ENCODE assay signal across 1 cellular context in genomic region chr5:67015577-67016290, GRCh38.
TF ChIP-seq lines count a peak whose summit lies in the region.

No MANE protein-coding gene starts in this region.

TF ChIP-seq in HEK293, 187 proteins besides CTCF, POLR2A, EP300 and RAD21 (continued from another document and continues in another):
- peak; percentile 59 for TF ChIP-seq ZNF398 (tag by site-specific recombination; IDR thresholded peaks at IDR 0.05)
- TF ChIP-seq ZNF426 (tag by site-specific recombination; IDR thresholded peaks at IDR 0.05), result no peak
- peak; percentile 58 for TF ChIP-seq ZNF664 (tag by site-specific recombination; IDR thresholded peaks at IDR 0.05)
- TF ChIP-seq ZNF362 (tag by site-specific recombination; IDR thresholded peaks at IDR 0.05), result peak; percentile 72; the same call in 1 of the 2 replicates
- TF ChIP-seq ZFP3 (tag by site-specific recombination; IDR thresholded peaks at IDR 0.05; ENCODE audit: low read depth), result no peak
- peak; percentile 65; the same call in 1 of the 2 replicates for TF ChIP-seq ZNF10 (tag by site-specific recombination; IDR thresholded peaks at IDR 0.05)
- peak; percentile 58; the same call in 1 of the 2 replicates for TF ChIP-seq ZNF391 (tag by site-specific recombination; IDR thresholded peaks at IDR 0.05; ENCODE audit: borderline replicate concordance, low read depth)
- TF ChIP-seq ZBTB11 (tag by site-specific recombination; conservative IDR thresholded peaks at IDR 0.05; ENCODE audit: low read depth), result no peak
- TF ChIP-seq BCL6B (tag by site-specific recombination; IDR thresholded peaks at IDR 0.05), result no peak
- TF ChIP-seq PRDM1 (tag by site-specific recombination; IDR thresholded peaks at IDR 0.05), result peak; percentile 63
- peak; percentile 99 for TF ChIP-seq OSR2 (tag by site-specific recombination; IDR thresholded peaks at IDR 0.05)
- 0 out of 2 replicates have a peak, but pooled peaks have one; percentile 43 for TF ChIP-seq SP3 (tag by site-specific recombination; IDR thresholded peaks at IDR 0.05)
- TF ChIP-seq ZFP69B (tag by site-specific recombination; IDR thresholded peaks at IDR 0.05), result peak; percentile 70
- TF ChIP-seq ZNF558 (tag by site-specific recombination; IDR thresholded peaks at IDR 0.05), result peak; percentile 95
- TF ChIP-seq ZNF639 (tag by site-specific recombination; IDR thresholded peaks at IDR 0.05), result peak; percentile 94
- no peak for TF ChIP-seq ZBTB7A (tag by site-specific recombination; IDR thresholded peaks at IDR 0.05; ENCODE audit: low read depth)
- TF ChIP-seq ZNF302 (tag by site-specific recombination; IDR thresholded peaks at IDR 0.05; ENCODE audit: low read depth), result no peak
- TF ChIP-seq ZNF292 (tag by site-specific recombination; IDR thresholded peaks at IDR 0.05; ENCODE audit: borderline replicate concordance, low read depth), result no peak
- TF ChIP-seq ZNF555 (tag by site-specific recombination; conservative IDR thresholded peaks at IDR 0.05), result no peak
- TF ChIP-seq TRIM28 (IDR thresholded peaks at IDR 0.05; ENCODE audit: borderline replicate concordance, low read length), result peak; percentile 94
- peak; percentile 96 for TF ChIP-seq PRDM6 (tag by site-specific recombination; IDR thresholded peaks at IDR 0.05)
- TF ChIP-seq BCL11B (tag by site-specific recombination; IDR thresholded peaks at IDR 0.05; ENCODE audit: low read depth), result 0 out of 2 replicates have a peak, but pooled peaks have one; percentile 54
- TF ChIP-seq MZF1 (tag by site-specific recombination; IDR thresholded peaks at IDR 0.05; ENCODE audit: borderline replicate concordance), result peak; percentile 60; the same call in 1 of the 2 replicates
- peak; percentile 52 for TF ChIP-seq GFI1B (tag by site-specific recombination; IDR thresholded peaks at IDR 0.05)
- TF ChIP-seq TCF7L2 (IDR thresholded peaks at IDR 0.05; ENCODE audit: borderline replicate concordance, low read depth, low read length), result 0 out of 2 replicates have a peak, but pooled peaks have one; percentile 31
- TF ChIP-seq PATZ1 (tag by site-specific recombination; IDR thresholded peaks at IDR 0.05), result peak; percentile 87
- no peak for TF ChIP-seq ZIC2 (tag by site-specific recombination; IDR thresholded peaks at IDR 0.05)
- TF ChIP-seq SALL2 (tag by site-specific recombination; IDR thresholded peaks at IDR 0.05; ENCODE audit: borderline replicate concordance), result no peak
- TF ChIP-seq ZNF350 (tag by site-specific recombination; IDR thresholded peaks at IDR 0.05), result no peak
- TF ChIP-seq ZNF701 (tag by site-specific recombination; IDR thresholded peaks at IDR 0.05), result no peak
- TF ChIP-seq ZNF830 (tag by site-specific recombination; IDR thresholded peaks at IDR 0.05; ENCODE audit: low read depth), result no peak
- peak; percentile 46; the same call in 1 of the 2 replicates for TF ChIP-seq ZNF76 (tag by site-specific recombination; IDR thresholded peaks at IDR 0.05; ENCODE audit: borderline replicate concordance, low read depth)
- no peak for TF ChIP-seq ZNF626 (tag by site-specific recombination; IDR thresholded peaks at IDR 0.05)
- no peak for TF ChIP-seq ZNF211 (tag by site-specific recombination; IDR thresholded peaks at IDR 0.05; ENCODE audit: low read depth)
- peak; percentile 61; the same call in 1 of the 2 replicates for TF ChIP-seq SCRT2 (tag by site-specific recombination; IDR thresholded peaks at IDR 0.05)
- TF ChIP-seq ZSCAN4 (tag by site-specific recombination; IDR thresholded peaks at IDR 0.05), result peak; percentile 40; the same call in 1 of the 2 replicates
- peak; percentile 66 for TF ChIP-seq ZBTB44 (tag by site-specific recombination; IDR thresholded peaks at IDR 0.05)
- TF ChIP-seq ZBTB6 (tag by site-specific recombination; IDR thresholded peaks at IDR 0.05), result 0 out of 2 replicates have a peak, but pooled peaks have one; percentile 8
- peak; percentile 89; the same call in 1 of the 2 replicates for TF ChIP-seq GLI2 (tag by site-specific recombination; IDR thresholded peaks at IDR 0.05; ENCODE audit: borderline replicate concordance, low read depth)
- no peak for TF ChIP-seq ZNF23 (tag by site-specific recombination; IDR thresholded peaks at IDR 0.05; ENCODE audit: borderline replicate concordance)
- peak; percentile 72 for TF ChIP-seq ZNF2 (tag by site-specific recombination; IDR thresholded peaks at IDR 0.05)
- no peak for TF ChIP-seq PBX3 (CRISPR knock-in tag; IDR thresholded peaks at IDR 0.05)
